In the genomic region with DNA sequence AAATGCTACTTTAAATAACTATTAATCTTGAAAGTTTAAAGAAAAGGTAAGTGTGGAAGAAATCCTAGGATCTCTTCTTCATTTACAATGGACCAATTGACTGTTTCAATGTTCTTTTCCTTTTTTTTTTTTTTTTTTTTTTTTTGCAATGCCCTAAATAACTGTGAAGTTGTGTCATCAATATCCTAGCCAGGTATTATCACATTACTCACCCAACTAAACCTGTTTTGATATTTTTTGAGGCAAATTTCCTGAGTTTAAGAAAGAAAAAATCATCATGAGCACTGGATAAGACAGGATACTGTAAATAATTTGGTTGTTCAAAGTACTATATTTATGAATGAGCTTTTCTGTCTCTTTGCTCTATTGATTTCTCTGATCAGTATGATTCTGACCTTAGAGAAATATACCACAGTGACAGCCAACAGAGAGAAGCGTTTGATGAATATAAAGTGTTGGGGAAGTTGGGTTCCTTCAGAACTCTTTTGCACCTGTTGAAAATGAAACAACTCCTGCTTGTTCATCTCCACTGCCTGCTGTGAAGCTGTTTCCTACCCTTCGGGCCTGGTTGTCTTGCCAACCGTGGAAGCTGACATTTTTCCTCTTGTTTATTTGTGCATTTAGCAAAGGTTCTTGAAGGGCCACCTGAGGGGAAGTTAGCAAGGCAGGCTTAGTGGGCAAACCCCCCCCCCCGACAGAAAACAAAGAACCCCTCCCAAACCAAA, we compare ENCODE assay signal across 19 cellular contexts.
DNase-seq lines count a peak whose midpoint lies in the region; TF ChIP-seq lines count a peak whose summit lies in the region.
"Had no signal": no experiment of that assay in that cellular context is flagged by ENCODE, and none has a peak within 500 bp of the region (broad histone marks: within the 10 kb centered on the region; RNA-seq: fewer than 3 reads in every experiment).

No MANE protein-coding gene starts in this region.

- TF ChIP-seq CTCF in epithelial cell of esophagus (IDR thresholded peaks at IDR 0.05; ENCODE audit: insufficient read depth, low read depth, low read length, missing control alignments): no peak
- TF ChIP-seq CTCF in neural progenitor cell (IDR thresholded peaks at IDR 0.05): no peak

- no peaks in the 10 kb centered on the region for H3K36me3 ChIP-seq in neural progenitor cell

- no peak overlapping the region for H3K9ac ChIP-seq in neural progenitor cell

- H3K9me3 ChIP-seq in neural progenitor cell (ENCODE audit: low read depth): no peaks in the 10 kb centered on the region

- peaks cover 2% of the 10 kb centered on the region for H3K27me3 Mint-ChIP-seq in neural progenitor cell (ENCODE audit: insufficient read depth, low read depth)

- no peak overlapping the region for H3K27ac Mint-ChIP-seq in neural progenitor cell
- H3K27ac Mint-ChIP-seq: nephron progenitor cell had no signal

- no peaks in the 10 kb centered on the region for H3K79me2 ChIP-seq in neural progenitor cell (ENCODE audit: low read depth)

- H2AFZ ChIP-seq in neural progenitor cell (replicated peaks): no peak overlapping the region

- peak overlapping the region; percentile 60 for H3K4me2 ChIP-seq in neural progenitor cell

- no peaks in the 10 kb centered on the region for H3K36me3 Mint-ChIP-seq in neural progenitor cell

- H3K27ac ChIP-seq in neural progenitor cell (no peak overlapping the region), caudate nucleus (ENCODE audit: low read depth, low read length) (no peak overlapping the region)

- no peaks in the 10 kb centered on the region for H3K9me3 Mint-ChIP-seq in neural progenitor cell
- H3K9me3 Mint-ChIP-seq: nephron progenitor cell had no signal

- H3K4me1 Mint-ChIP-seq in neural progenitor cell: peaks cover 11% of the 10 kb centered on the region

- H3K27me3 ChIP-seq in neural progenitor cell: no peaks in the 10 kb centered on the region

- H3K4me3 ChIP-seq in epithelial cell of esophagus (ENCODE audit: low read length): no peak overlapping the region
- H3K4me3 ChIP-seq in neural progenitor cell: no peak overlapping the region

- DNase-seq in M059J (ENCODE audit: low read depth) (peak; percentile 40), NCI-H345 treated with DMSO at 0.1 percent for 48 hours (lab: John Stamatoyannopoulos, UW; ENCODE audit: unreplicated experiment) (peak; percentile 52), epithelial cell of esophagus (ENCODE audit: low read depth) (peak; percentile 33), neural progenitor cell (ENCODE audit: low spot score) (peak; percentile 46), caudate nucleus (lab: John Stamatoyannopoulos, UW) (no peak)
- no peak for DNase-seq in activated CD4-positive, CD25-positive, alpha-beta regulatory T cell (lab: John Stamatoyannopoulos, UW)
- DNase-seq in stimulated activated CD8-positive, alpha-beta memory T cell treated with anti-CD3 and anti-CD28 coated beads, Interleukin-4, amount 100 ng/mL, for 48 hours: no peak
- DNase-seq: activated CD4-positive, alpha-beta T cell treated with anti-CD3 and anti-CD28 coated beads for 4 hours; activated CD8-positive, alpha-beta memory T cell treated with anti-CD3 and anti-CD28 coated beads, Interleukin-2, amount 50 U/mL, for 48 hours; activated gamma-delta T cell; amygdala; foreskin melanocyte; GF-D8; IMR-90; mesenchymal stem cell; nephron progenitor cell; stimulated activated naive CD4-positive, alpha-beta T cell; T1000; trophoblast cell had no signal

- H3F3A ChIP-seq in neural progenitor cell (ENCODE audit: low read depth): no peaks in the 10 kb centered on the region

- peaks cover 7% of the 10 kb centered on the region for H3K4me1 ChIP-seq in neural progenitor cell

- H4K20me1 ChIP-seq in neural progenitor cell (ENCODE audit: low read depth): no peaks in the 10 kb centered on the region

- H3K4me3 Mint-ChIP-seq in neural progenitor cell: no peak overlapping the region
- H3K4me3 Mint-ChIP-seq: nephron progenitor cell had no signal

Comparison
In these comparisons a context has a peak if more than half of its experiments do, and no peak if none do; other contexts are left out.
1. DNase-seq: peak in M059J (single experiment), NCI-H345 treated with DMSO at 0.1 percent for 48 hours (single experiment), epithelial cell of esophagus (single experiment) and neural progenitor cell (single experiment); none in caudate nucleus (0 of 61), activated CD4-positive, CD25-positive, alpha-beta regulatory T cell (0 of 4) and stimulated activated CD8-positive, alpha-beta memory T cell treated with anti-CD3 and anti-CD28 coated beads, Interleukin-4, amount 100 ng/mL, for 48 hours (single experiment).